Comparison of ENCODE assay signal across 8 cellular contexts in the genomic region with DNA sequence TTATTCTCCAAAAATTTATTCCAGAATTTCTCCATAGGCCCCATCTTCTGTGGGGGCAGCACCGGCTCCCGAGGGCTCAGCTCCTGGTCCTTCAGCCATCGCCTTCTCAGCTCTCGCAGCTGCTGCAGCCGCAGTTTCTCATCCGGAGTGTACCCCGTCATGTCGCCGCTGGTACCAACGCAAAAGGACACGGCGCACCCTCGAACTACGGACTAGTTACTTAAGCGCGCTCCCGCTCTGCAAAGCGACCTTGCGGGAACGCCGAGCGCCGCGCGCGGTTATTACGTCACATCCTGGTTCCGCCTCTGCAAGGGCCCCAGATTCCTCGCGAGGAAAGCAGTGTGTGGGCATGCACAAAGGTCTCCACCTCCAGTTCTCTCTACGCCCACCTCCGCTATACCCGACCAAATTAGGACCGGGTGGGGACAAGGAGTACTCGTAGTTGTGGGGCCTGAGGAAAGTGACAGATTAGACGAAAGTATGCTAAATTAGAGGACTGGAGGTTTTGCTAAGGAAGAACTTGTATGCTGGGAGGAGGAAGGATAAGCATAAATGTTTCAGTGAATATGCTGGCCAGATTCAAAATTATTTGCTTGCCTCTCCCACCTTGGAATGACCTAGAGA. TPM values are rescaled to one million over a fixed set of nuclear protein-coding genes. Genes with fewer than 3 reads are reported as not detected.
DNase-seq lines count a peak whose midpoint lies in the region; ATAC-seq and TF ChIP-seq lines count a peak whose summit lies in the region.

A gene (minus strand): TSS at position 260 of the 624 bp plus-strand sequence. CDS start 99 bp downstream, at position 161.

- intact Hi-C loops in Right ventricle myocardium superior (cut with DNase I) (loop anchor here (10.0 kb wide), 1 partner anchor 48 kb away; a partner anchor contains a TSS), transverse colon (cut with DNase I; ENCODE audit: low total_unique reads) (loop anchor here (2.0 kb wide), 1 partner anchor 188 kb away; a partner anchor contains a TSS)

- H3K27ac ChIP-seq in trophoblast cell (ENCODE audit: low read depth, low read length) (peak within 1 kb of the TSS; percentile 13), transverse colon (peak within 1 kb of the TSS; percentile 93 to 96 (median 95))

- H3K27me3 ChIP-seq in trophoblast cell (ENCODE audit: insufficient read depth, low read length) (no peaks in the 10 kb centered on the region), transverse colon (no peaks in the 10 kb centered on the region)

- TF ChIP-seq POLR2A in transverse colon (IDR thresholded peaks at IDR 0.05) = peak; percentile 92

- H2BK12ac ChIP-seq in trophoblast cell (ENCODE audit: low read length) = no peak within 1 kb of the TSS

- peak within 1 kb of the TSS; percentile 73 for H4K91ac ChIP-seq in trophoblast cell (ENCODE audit: low read depth, low read length)

- peak within 1 kb of the TSS; percentile 33 for H2BK5ac ChIP-seq in trophoblast cell (ENCODE audit: low read depth, low read length, poor library complexity)

- H3K79me2 ChIP-seq in trophoblast cell (ENCODE audit: control insufficient read depth, insufficient read depth, low read length, poor library complexity) = peaks cover 2% of the 10 kb centered on the region

- peak within 1 kb of the TSS; percentile 62 for H3K18ac ChIP-seq in trophoblast cell (ENCODE audit: low read length)

- H4K12ac ChIP-seq in trophoblast cell (ENCODE audit: low read depth, low read length) = peak within 1 kb of the TSS; percentile 72

- H4K8ac ChIP-seq in trophoblast cell (ENCODE audit: low read depth, low read length) = peak within 1 kb of the TSS; percentile 97

- peak within 1 kb of the TSS; percentile 70 for H3K4me2 ChIP-seq in trophoblast cell (ENCODE audit: low read length)

- peaks cover 5% of the 10 kb centered on the region for H3K79me1 ChIP-seq in trophoblast cell (ENCODE audit: low read length)

- in situ Hi-C loops in transverse colon (cut with MboI; ENCODE audit: low pct_ligation_motif_present in 1 of 4, low pct_unique_long_range_greater_than_20kb in 1 of 4, low sequenced_read_pairs in 3 of 4) = loop anchor here in 1 of 4 donors (10.0 kb wide), 1 partner anchor 188 kb away; a partner anchor contains a TSS

- peak within 1 kb of the TSS; percentile 77 for H3K4ac ChIP-seq in trophoblast cell (ENCODE audit: low read depth, low read length)

- peak; percentile 79 for ATAC-seq in HG02763 (IDR thresholded peaks at IDR 0.05; ENCODE audit: unreplicated experiment)
- peak; percentile 84 for ATAC-seq in activated naive CD8-positive, alpha-beta T cell treated with anti-CD3 and anti-CD28 coated beads, Interleukin-2, amount 50 U/mL, for 24 hours
- ATAC-seq in Right ventricle myocardium superior (ENCODE audit: poor library complexity) = peak; percentile 99

- peak within 1 kb of the TSS; percentile 97 for H3K27ac Mint-ChIP-seq in activated naive CD8-positive, alpha-beta T cell treated with anti-CD3 and anti-CD28 coated beads, Interleukin-2, amount 50 U/mL, for 24 hours

- no peak for TF ChIP-seq EP300 in transverse colon (IDR thresholded peaks at IDR 0.05; ENCODE audit: low read depth)

- H2AFZ ChIP-seq in trophoblast cell (ENCODE audit: insufficient read depth, low read length, poor library complexity) = peak within 1 kb of the TSS; percentile 99

- H3K14ac ChIP-seq in trophoblast cell (ENCODE audit: low read length) = peak within 1 kb of the TSS; percentile 64

- H3K9ac ChIP-seq in trophoblast cell (ENCODE audit: low read length) = peak within 1 kb of the TSS; percentile 77

- H3K36me3 Mint-ChIP-seq in activated naive CD8-positive, alpha-beta T cell treated with anti-CD3 and anti-CD28 coated beads, Interleukin-2, amount 50 U/mL, for 24 hours (ENCODE audit: low read depth) = peaks cover 13% of the 10 kb centered on the region

- peak within 1 kb of the TSS; percentile 53 for H2BK120ac ChIP-seq in trophoblast cell (ENCODE audit: insufficient read depth, low read length, poor library complexity)

- H2AK5ac ChIP-seq in trophoblast cell (ENCODE audit: low read length) = no peak within 1 kb of the TSS

- peak within 1 kb of the TSS; percentile 81 for H3K4me3 ChIP-seq in GM12865 (ENCODE audit: low read depth, low read length)
- H3K4me3 ChIP-seq in trophoblast cell (ENCODE audit: low read depth, low read length) = peak within 1 kb of the TSS; percentile 85
- H3K4me3 ChIP-seq in transverse colon = peak within 1 kb of the TSS; percentile 61 to 93 (median 80)

- DNase-seq in GM12865 (ENCODE audit: low read depth) (peak; percentile 97), NCI-H1417 treated with DMSO at 0.1 percent for 48 hours (lab: John Stamatoyannopoulos, UW) (peak; percentile 37), SW480 (ENCODE audit: low spot score) (peak; percentile 91), Right ventricle myocardium superior (peak; percentile 97), trophoblast cell (peak; percentile 91 to 95), transverse colon (peak; percentile 97)
- peak; percentile 97 for DNase-seq in activated naive CD8-positive, alpha-beta T cell treated with anti-CD3 and anti-CD28 coated beads, Interleukin-2, amount 50 U/mL, for 24 hours

- H3K4me1 ChIP-seq in trophoblast cell (ENCODE audit: control insufficient read depth in 1 of 2, insufficient read depth in 2 of 2, low read length in 2 of 2) (no peaks in the 10 kb centered on the region), transverse colon (peaks cover 6 to 18% (median 17%) of the 10 kb centered on the region in 4 donors)

- TF ChIP-seq CTCF in GM12865 (IDR thresholded peaks at IDR 0.05; ENCODE audit: insufficient read depth, low read depth, low read length, missing control alignments) = no peak
- TF ChIP-seq CTCF in transverse colon (IDR thresholded peaks at IDR 0.05) = no peak

- no peaks in the 10 kb centered on the region for H3K9me3 ChIP-seq in trophoblast cell (ENCODE audit: insufficient read depth, low read depth, low read length)
- H3K9me3 ChIP-seq in transverse colon = no peaks in the 10 kb centered on the region

- no peaks in the 10 kb centered on the region for H3K9me3 Mint-ChIP-seq in activated naive CD8-positive, alpha-beta T cell treated with anti-CD3 and anti-CD28 coated beads, Interleukin-2, amount 50 U/mL, for 24 hours

- peak within 1 kb of the TSS; percentile 99 for H3K4me3 Mint-ChIP-seq in activated naive CD8-positive, alpha-beta T cell treated with anti-CD3 and anti-CD28 coated beads, Interleukin-2, amount 50 U/mL, for 24 hours

- no peaks in the 10 kb centered on the region for H3K27me3 Mint-ChIP-seq in activated naive CD8-positive, alpha-beta T cell treated with anti-CD3 and anti-CD28 coated beads, Interleukin-2, amount 50 U/mL, for 24 hours

- H3K23ac ChIP-seq in trophoblast cell (ENCODE audit: low read length) = no peak within 1 kb of the TSS

- WGBS in trophoblast cell (ENCODE audit: extremely low coverage, insufficient coverage, insufficient read length) = no CpG with 5 or more reads among the region's 36 CpGs
- 0% methylated on average over 4 to 31 of the region's 36 CpGs for WGBS in transverse colon (ENCODE audit: low coverage in 1 of 2), 2 donors

- peaks cover 0 to 4% of the 10 kb centered on the region in 2 experiments for H3K36me3 ChIP-seq in trophoblast cell (ENCODE audit: control insufficient read depth in 1 of 2, insufficient read depth in 2 of 2, low read length in 2 of 2)
- peaks cover 0 to 2% (median 0%) of the 10 kb centered on the region in 4 donors for H3K36me3 ChIP-seq in transverse colon

- peaks cover 30% of the 10 kb centered on the region for H3K4me1 Mint-ChIP-seq in activated naive CD8-positive, alpha-beta T cell treated with anti-CD3 and anti-CD28 coated beads, Interleukin-2, amount 50 U/mL, for 24 hours

RNA-seq across cellular contexts. Expression of the gene that starts here (rescaled TPM):
- total RNA-seq in Right ventricle myocardium superior (193 TPM), transverse colon (10 to 100 TPM; 10.5 to 42.7 (median 24.3) TPM)
- polyA plus RNA-seq in trophoblast cell (2013) = 56.7 and 57.1 TPM in 2 replicates

Comparison
In these comparisons a context has a peak if more than half of its experiments do, and no peak if none do; other contexts are left out.
1. Peak in every context shown above with its lines: DNase-seq, ATAC-seq, H3K4me3 ChIP-seq and H3K27ac ChIP-seq.
2. DNase-seq: peak in every context shown above with its lines; median percentile 97 in GM12865; 97 in activated naive CD8-positive, alpha-beta T cell treated with anti-CD3 and anti-CD28 coated beads, Interleukin-2, amount 50 U/mL, for 24 hours; 97 in Right ventricle myocardium superior; 97 in transverse colon; 93 in trophoblast cell; 91 in SW480; 37 in NCI-H1417 treated with DMSO at 0.1 percent for 48 hours.